In the genomic region with DNA sequence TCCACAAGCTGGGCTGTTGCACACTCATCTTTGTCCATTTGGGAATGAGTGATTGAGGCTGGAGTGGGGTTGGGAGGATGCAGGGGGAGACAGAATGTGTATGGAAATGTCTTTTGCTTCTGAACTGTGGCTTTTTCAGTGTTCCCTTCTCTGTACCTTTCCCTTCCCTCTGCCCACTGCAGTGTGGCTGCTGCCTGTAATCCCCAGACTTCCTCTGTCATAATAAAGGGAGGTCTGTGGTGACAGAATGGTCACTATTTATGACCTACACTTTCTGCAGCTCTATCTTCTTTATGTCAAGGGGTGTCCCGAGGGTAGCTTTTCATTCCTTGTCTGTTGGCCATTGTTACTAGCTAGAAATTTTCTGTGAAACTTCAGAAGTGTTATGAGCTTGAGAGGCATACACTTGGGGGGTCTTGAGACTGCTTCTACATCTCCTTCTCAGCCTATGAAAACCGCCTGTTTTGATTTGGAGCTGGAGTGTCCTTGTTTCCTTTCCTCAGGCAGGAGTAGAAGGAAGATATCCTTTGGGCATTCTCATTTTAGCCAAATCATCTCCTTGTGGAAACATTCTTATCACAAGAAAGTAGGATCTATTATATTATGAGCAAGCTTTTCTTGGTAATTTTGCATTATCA, we compare ENCODE assay signal across 26 cellular contexts.
"Had no signal": no experiment of that assay in that cellular context is flagged by ENCODE, and none has a peak within 500 bp of the region (broad histone marks: within the 10 kb centered on the region; RNA-seq: fewer than 3 reads in every experiment).

No MANE protein-coding gene starts in this region.

- H3K27me3 Mint-ChIP-seq: activated CD4-positive, alpha-beta T cell treated with anti-CD3 and anti-CD28 coated beads, Interleukin-2, amount 10 ng/mL, durations not matched to agents 7 days and 5 days; central memory CD8-positive, alpha-beta T cell had no signal

- H3K4me1 Mint-ChIP-seq: activated CD4-positive, alpha-beta T cell treated with anti-CD3 and anti-CD28 coated beads, Interleukin-2, amount 10 ng/mL, durations not matched to agents 7 days and 5 days; central memory CD8-positive, alpha-beta T cell; stimulated activated effector memory CD8-positive, alpha-beta T cell treated with anti-CD3 and anti-CD28 coated beads, Interleukin-12 subunit alpha, Interleukin-12 subunit beta, amount 100 ng/mL, for 72 hours had no signal

- H3K9me3 Mint-ChIP-seq: activated CD4-positive, alpha-beta T cell treated with anti-CD3 and anti-CD28 coated beads, Interleukin-2, amount 10 ng/mL, durations not matched to agents 7 days and 5 days; central memory CD8-positive, alpha-beta T cell; endodermal cell; mesothelial cell of epicardium; stimulated activated effector memory CD8-positive, alpha-beta T cell treated with anti-CD3 and anti-CD28 coated beads, Interleukin-12 subunit alpha, Interleukin-12 subunit beta, amount 100 ng/mL, for 72 hours had no signal

- H3K36me3 Mint-ChIP-seq: mesothelial cell of epicardium; stimulated activated effector memory CD8-positive, alpha-beta T cell treated with anti-CD3 and anti-CD28 coated beads, Interleukin-12 subunit alpha, Interleukin-12 subunit beta, amount 100 ng/mL, for 72 hours had no signal

- ATAC-seq: activated CD4-positive, CD25-positive, alpha-beta regulatory T cell treated with anti-CD3 and anti-CD28 coated beads, Interleukin-2, amount 50 U/mL, for 24 hours; left colon; lower lobe of right lung; right cardiac atrium; stimulated activated effector memory CD8-positive, alpha-beta T cell treated with anti-CD3 and anti-CD28 coated beads, Interleukin-12 subunit alpha, Interleukin-12 subunit beta, amount 100 ng/mL, for 72 hours had no signal

- H3K27ac ChIP-seq: colonic mucosa, epithelial cell of prostate, lower lobe of right lung, ovary, psoas muscle, thoracic aorta, upper lobe of left lung had no signal

- H3K27me3 ChIP-seq: colonic mucosa, ovary, upper lobe of left lung had no signal

- H3K4me1 ChIP-seq: colonic mucosa, lower lobe of right lung, psoas muscle, upper lobe of left lung had no signal

- H3K4me3 ChIP-seq: colonic mucosa, lower lobe of right lung, ovary, psoas muscle, thoracic aorta, upper lobe of left lung had no signal

- H3K27ac Mint-ChIP-seq: activated CD4-positive, alpha-beta T cell treated with anti-CD3 and anti-CD28 coated beads, Interleukin-2, amount 10 ng/mL, durations not matched to agents 7 days and 5 days; endodermal cell; mesothelial cell of epicardium; stimulated activated effector memory CD8-positive, alpha-beta T cell treated with anti-CD3 and anti-CD28 coated beads, Interleukin-12 subunit alpha, Interleukin-12 subunit beta, amount 100 ng/mL, for 72 hours had no signal

- H3K36me3 ChIP-seq: colonic mucosa, lower lobe of right lung, ovary, thoracic aorta, upper lobe of left lung had no signal

- FAIRE-seq: small intestine had no signal

- DNase-seq: activated CD4-positive, alpha-beta T cell treated with anti-CD3 and anti-CD28 coated beads, Interleukin-2, amount 10 ng/mL, durations not matched to agents 7 days and 5 days; activated CD8-positive, alpha-beta memory T cell treated with anti-CD3 and anti-CD28 coated beads, Interleukin-2, amount 50 U/mL, for 4 hours; activated effector memory CD4-positive, alpha-beta T cell treated with anti-CD3 and anti-CD28 coated beads, Interleukin-2, amount 50 U/mL, for 16 hours; activated naive CD4-positive, alpha-beta T cell treated with anti-CD3 and anti-CD28 coated beads, Interleukin-2, amount 50 U/mL, for 16 hours; activated T-cell treated with anti-CD3 and anti-CD28 coated beads, Interleukin-2, amount 50 U/mL, for 48 hours; aorta; colonic mucosa; endodermal cell; foreskin fibroblast; hypothalamus; islet precursor cell; left colon; lower lobe of right lung; ovary; psoas muscle; right cardiac atrium; small intestine; stimulated activated CD4-positive, alpha-beta T cell treated with anti-CD3 and anti-CD28 coated beads, Interleukin-4, amount 100 ng/mL, for 1 hour; T1000; upper lobe of left lung had no signal

- H3K4me3 Mint-ChIP-seq: activated CD4-positive, alpha-beta T cell treated with anti-CD3 and anti-CD28 coated beads, Interleukin-2, amount 10 ng/mL, durations not matched to agents 7 days and 5 days; central memory CD8-positive, alpha-beta T cell; endodermal cell; mesothelial cell of epicardium; stimulated activated effector memory CD8-positive, alpha-beta T cell treated with anti-CD3 and anti-CD28 coated beads, Interleukin-12 subunit alpha, Interleukin-12 subunit beta, amount 100 ng/mL, for 72 hours had no signal

- H3K9me3 ChIP-seq: colonic mucosa, lower lobe of right lung, ovary, psoas muscle, thoracic aorta, upper lobe of left lung had no signal
